1 cellular context compared by ENCODE assay signal in the genomic region with DNA sequence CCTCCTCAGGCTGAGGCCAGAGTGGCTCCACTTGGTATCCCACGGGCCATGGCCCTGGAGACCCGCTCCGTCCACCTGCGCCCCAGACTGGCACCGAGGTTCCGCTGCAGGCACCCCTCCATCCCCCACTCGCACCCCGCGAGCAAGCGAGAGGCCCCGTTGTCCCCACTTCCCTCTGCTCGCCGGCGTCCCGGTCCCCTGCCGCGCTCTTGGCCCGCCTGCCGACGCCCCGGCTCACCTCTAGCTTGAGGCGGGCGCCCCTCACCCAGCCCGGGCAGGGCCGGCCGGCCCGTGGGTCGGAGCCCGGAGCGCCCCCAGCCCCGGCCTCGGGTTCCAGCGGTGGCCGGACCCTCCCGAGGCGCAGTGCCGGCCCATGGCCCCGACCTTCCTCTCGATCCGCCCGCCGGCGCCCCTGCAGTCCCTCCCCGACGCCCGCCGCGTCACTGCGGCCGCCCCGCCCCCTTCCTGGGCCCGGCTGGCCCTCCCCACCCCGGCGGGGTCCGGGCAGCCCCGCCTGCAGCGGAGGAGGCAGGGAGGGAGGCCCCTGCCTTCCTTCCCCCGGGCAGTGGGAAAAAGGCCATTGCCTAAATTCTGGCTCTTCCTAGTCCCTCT.
A peak's percentile ranks its signal among the peaks of the same experiment; 100 is the strongest.
TF ChIP-seq lines count a peak whose summit lies in the region.

A gene (minus strand): TSS at position 414 of the 612 bp plus-strand sequence. CDS start 1,183 bp downstream, outside the sequence.

TF ChIP-seq in HepG2, 621 proteins besides CTCF, POLR2A, EP300 and RAD21 (continued from another document and continues in another):
- TF ChIP-seq FOSL2 (CRISPR knock-in tag; IDR thresholded peaks at IDR 0.05) (no peak), SALL2 (CRISPR knock-in tag; IDR thresholded peaks at IDR 0.05) (no peak), ZSCAN29 (CRISPR knock-in tag; conservative IDR thresholded peaks at IDR 0.05) (no peak), ZNF614 (CRISPR knock-in tag; IDR thresholded peaks at IDR 0.05; ENCODE audit: borderline replicate concordance) (no peak), SP1 (IDR thresholded peaks at IDR 0.05) (no peak), SP1 (CRISPR knock-in tag; IDR thresholded peaks at IDR 0.05) (peak; percentile 43; the same call in 1 of the 2 replicates), ZNF234 (CRISPR knock-in tag; conservative IDR thresholded peaks at IDR 0.05) (no peak), ZNF616 (CRISPR knock-in tag; IDR thresholded peaks at IDR 0.05; ENCODE audit: low read depth) (no peak), ZNF451 (CRISPR knock-in tag; IDR thresholded peaks at IDR 0.05) (0 out of 2 replicates have a peak, but pooled peaks have one; percentile 21), ZNF20 (CRISPR knock-in tag; IDR thresholded peaks at IDR 0.05) (no peak), IKZF1 (IDR thresholded peaks at IDR 0.05) (no peak), POLR2AphosphoS2 (IDR thresholded peaks at IDR 0.05; ENCODE audit: low read depth, low read length) (no peak), NFYB (CRISPR knock-in tag; IDR thresholded peaks at IDR 0.05) (no peak), TBL1XR1 (IDR thresholded peaks at IDR 0.05; ENCODE audit: borderline replicate concordance, low read length, partially characterized antibody) (no peak), ATF7-NPFF (CRISPR knock-in tag; IDR thresholded peaks at IDR 0.05; ENCODE audit: low read depth) (no peak), TBX2 (CRISPR knock-in tag; IDR thresholded peaks at IDR 0.05; ENCODE audit: borderline replicate concordance) (no peak), ZNF350 (CRISPR knock-in tag; IDR thresholded peaks at IDR 0.05; ENCODE audit: borderline replicate concordance, low read depth) (no peak), SIN3B (IDR thresholded peaks at IDR 0.05; ENCODE audit: low read length) (no peak)
- TF ChIP-seq, protein P1, sequence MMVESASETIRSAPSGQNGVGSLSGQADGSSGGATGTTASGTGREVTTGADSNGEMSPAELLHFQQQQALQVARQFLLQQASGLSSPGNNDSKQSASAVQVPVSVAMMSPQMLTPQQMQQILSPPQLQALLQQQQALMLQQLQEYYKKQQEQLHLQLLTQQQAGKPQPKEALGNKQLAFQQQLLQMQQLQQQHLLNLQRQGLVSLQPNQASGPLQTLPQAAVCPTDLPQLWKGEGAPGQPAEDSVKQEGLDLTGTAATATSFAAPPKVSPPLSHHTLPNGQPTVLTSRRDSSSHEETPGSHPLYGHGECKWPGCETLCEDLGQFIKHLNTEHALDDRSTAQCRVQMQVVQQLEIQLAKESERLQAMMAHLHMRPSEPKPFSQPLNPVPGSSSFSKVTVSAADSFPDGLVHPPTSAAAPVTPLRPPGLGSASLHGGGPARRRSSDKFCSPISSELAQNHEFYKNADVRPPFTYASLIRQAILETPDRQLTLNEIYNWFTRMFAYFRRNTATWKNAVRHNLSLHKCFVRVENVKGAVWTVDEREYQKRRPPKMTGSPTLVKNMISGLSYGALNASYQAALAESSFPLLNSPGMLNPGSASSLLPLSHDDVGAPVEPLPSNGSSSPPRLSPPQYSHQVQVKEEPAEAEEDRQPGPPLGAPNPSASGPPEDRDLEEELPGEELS (CRISPR knock-in tag; IDR thresholded peaks at IDR 0.05): no peak
- TF ChIP-seq, protein P2, sequence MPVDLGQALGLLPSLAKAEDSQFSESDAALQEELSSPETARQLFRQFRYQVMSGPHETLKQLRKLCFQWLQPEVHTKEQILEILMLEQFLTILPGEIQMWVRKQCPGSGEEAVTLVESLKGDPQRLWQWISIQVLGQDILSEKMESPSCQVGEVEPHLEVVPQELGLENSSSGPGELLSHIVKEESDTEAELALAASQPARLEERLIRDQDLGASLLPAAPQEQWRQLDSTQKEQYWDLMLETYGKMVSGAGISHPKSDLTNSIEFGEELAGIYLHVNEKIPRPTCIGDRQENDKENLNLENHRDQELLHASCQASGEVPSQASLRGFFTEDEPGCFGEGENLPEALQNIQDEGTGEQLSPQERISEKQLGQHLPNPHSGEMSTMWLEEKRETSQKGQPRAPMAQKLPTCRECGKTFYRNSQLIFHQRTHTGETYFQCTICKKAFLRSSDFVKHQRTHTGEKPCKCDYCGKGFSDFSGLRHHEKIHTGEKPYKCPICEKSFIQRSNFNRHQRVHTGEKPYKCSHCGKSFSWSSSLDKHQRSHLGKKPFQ (CRISPR knock-in tag; IDR thresholded peaks at IDR 0.05; ENCODE audit: insufficient replicate concordance): no peak
- TF ChIP-seq, protein P3, sequence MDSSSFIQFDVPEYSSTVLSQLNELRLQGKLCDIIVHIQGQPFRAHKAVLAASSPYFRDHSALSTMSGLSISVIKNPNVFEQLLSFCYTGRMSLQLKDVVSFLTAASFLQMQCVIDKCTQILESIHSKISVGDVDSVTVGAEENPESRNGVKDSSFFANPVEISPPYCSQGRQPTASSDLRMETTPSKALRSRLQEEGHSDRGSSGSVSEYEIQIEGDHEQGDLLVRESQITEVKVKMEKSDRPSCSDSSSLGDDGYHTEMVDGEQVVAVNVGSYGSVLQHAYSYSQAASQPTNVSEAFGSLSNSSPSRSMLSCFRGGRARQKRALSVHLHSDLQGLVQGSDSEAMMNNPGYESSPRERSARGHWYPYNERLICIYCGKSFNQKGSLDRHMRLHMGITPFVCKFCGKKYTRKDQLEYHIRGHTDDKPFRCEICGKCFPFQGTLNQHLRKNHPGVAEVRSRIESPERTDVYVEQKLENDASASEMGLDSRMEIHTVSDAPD (CRISPR knock-in tag; IDR thresholded peaks at IDR 0.05): no peak
- TF ChIP-seq, protein P4, sequence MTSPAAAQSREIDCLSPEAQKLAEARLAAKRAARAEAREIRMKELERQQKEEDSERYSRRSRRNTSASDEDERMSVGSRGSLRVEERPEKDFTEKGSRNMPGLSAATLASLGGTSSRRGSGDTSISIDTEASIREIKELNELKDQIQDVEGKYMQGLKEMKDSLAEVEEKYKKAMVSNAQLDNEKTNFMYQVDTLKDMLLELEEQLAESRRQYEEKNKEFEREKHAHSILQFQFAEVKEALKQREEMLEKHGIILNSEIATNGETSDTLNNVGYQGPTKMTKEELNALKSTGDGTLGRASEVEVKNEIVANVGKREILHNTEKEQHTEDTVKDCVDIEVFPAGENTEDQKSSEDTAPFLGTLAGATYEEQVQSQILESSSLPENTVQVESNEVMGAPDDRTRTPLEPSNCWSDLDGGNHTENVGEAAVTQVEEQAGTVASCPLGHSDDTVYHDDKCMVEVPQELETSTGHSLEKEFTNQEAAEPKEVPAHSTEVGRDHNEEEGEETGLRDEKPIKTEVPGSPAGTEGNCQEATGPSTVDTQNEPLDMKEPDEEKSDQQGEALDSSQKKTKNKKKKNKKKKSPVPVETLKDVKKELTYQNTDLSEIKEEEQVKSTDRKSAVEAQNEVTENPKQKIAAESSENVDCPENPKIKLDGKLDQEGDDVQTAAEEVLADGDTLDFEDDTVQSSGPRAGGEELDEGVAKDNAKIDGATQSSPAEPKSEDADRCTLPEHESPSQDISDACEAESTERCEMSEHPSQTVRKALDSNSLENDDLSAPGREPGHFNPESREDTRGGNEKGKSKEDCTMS (CRISPR knock-in tag; conservative IDR thresholded peaks at IDR 0.05): no peak
- TF ChIP-seq, protein P5, sequence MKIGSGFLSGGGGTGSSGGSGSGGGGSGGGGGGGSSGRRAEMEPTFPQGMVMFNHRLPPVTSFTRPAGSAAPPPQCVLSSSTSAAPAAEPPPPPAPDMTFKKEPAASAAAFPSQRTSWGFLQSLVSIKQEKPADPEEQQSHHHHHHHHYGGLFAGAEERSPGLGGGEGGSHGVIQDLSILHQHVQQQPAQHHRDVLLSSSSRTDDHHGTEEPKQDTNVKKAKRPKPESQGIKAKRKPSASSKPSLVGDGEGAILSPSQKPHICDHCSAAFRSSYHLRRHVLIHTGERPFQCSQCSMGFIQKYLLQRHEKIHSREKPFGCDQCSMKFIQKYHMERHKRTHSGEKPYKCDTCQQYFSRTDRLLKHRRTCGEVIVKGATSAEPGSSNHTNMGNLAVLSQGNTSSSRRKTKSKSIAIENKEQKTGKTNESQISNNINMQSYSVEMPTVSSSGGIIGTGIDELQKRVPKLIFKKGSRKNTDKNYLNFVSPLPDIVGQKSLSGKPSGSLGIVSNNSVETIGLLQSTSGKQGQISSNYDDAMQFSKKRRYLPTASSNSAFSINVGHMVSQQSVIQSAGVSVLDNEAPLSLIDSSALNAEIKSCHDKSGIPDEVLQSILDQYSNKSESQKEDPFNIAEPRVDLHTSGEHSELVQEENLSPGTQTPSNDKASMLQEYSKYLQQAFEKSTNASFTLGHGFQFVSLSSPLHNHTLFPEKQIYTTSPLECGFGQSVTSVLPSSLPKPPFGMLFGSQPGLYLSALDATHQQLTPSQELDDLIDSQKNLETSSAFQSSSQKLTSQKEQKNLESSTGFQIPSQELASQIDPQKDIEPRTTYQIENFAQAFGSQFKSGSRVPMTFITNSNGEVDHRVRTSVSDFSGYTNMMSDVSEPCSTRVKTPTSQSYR (CRISPR knock-in tag; IDR thresholded peaks at IDR 0.05; ENCODE audit: borderline replicate concordance): no peak
- TF ChIP-seq, protein P6, sequence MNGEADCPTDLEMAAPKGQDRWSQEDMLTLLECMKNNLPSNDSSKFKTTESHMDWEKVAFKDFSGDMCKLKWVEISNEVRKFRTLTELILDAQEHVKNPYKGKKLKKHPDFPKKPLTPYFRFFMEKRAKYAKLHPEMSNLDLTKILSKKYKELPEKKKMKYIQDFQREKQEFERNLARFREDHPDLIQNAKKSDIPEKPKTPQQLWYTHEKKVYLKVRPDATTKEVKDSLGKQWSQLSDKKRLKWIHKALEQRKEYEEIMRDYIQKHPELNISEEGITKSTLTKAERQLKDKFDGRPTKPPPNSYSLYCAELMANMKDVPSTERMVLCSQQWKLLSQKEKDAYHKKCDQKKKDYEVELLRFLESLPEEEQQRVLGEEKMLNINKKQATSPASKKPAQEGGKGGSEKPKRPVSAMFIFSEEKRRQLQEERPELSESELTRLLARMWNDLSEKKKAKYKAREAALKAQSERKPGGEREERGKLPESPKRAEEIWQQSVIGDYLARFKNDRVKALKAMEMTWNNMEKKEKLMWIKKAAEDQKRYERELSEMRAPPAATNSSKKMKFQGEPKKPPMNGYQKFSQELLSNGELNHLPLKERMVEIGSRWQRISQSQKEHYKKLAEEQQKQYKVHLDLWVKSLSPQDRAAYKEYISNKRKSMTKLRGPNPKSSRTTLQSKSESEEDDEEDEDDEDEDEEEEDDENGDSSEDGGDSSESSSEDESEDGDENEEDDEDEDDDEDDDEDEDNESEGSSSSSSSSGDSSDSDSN (CRISPR knock-in tag; IDR thresholded peaks at IDR 0.05): 0 out of 2 replicates have a peak, but pooled peaks have one; percentile 13
- TF ChIP-seq, protein P7, sequence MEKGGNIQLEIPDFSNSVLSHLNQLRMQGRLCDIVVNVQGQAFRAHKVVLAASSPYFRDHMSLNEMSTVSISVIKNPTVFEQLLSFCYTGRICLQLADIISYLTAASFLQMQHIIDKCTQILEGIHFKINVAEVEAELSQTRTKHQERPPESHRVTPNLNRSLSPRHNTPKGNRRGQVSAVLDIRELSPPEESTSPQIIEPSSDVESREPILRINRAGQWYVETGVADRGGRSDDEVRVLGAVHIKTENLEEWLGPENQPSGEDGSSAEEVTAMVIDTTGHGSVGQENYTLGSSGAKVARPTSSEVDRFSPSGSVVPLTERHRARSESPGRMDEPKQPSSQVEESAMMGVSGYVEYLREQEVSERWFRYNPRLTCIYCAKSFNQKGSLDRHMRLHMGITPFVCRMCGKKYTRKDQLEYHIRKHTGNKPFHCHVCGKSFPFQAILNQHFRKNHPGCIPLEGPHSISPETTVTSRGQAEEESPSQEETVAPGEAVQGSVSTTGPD (CRISPR knock-in tag; IDR thresholded peaks at IDR 0.05): no peak
- TF ChIP-seq, protein P8, sequence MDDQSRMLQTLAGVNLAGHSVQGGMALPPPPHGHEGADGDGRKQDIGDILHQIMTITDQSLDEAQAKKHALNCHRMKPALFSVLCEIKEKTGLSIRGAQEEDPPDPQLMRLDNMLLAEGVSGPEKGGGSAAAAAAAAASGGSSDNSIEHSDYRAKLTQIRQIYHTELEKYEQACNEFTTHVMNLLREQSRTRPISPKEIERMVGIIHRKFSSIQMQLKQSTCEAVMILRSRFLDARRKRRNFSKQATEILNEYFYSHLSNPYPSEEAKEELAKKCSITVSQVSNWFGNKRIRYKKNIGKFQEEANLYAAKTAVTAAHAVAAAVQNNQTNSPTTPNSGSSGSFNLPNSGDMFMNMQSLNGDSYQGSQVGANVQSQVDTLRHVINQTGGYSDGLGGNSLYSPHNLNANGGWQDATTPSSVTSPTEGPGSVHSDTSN (CRISPR knock-in tag; IDR thresholded peaks at IDR 0.05; ENCODE audit: borderline replicate concordance): no peak
- TF ChIP-seq, protein P9, sequence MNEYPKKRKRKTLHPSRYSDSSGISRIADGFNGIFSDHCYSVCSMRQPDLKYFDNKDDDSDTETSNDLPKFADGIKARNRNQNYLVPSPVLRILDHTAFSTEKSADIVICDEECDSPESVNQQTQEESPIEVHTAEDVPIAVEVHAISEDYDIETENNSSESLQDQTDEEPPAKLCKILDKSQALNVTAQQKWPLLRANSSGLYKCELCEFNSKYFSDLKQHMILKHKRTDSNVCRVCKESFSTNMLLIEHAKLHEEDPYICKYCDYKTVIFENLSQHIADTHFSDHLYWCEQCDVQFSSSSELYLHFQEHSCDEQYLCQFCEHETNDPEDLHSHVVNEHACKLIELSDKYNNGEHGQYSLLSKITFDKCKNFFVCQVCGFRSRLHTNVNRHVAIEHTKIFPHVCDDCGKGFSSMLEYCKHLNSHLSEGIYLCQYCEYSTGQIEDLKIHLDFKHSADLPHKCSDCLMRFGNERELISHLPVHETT (CRISPR knock-in tag; conservative IDR thresholded peaks at IDR 0.05): no peak
- TF ChIP-seq, protein P10, sequence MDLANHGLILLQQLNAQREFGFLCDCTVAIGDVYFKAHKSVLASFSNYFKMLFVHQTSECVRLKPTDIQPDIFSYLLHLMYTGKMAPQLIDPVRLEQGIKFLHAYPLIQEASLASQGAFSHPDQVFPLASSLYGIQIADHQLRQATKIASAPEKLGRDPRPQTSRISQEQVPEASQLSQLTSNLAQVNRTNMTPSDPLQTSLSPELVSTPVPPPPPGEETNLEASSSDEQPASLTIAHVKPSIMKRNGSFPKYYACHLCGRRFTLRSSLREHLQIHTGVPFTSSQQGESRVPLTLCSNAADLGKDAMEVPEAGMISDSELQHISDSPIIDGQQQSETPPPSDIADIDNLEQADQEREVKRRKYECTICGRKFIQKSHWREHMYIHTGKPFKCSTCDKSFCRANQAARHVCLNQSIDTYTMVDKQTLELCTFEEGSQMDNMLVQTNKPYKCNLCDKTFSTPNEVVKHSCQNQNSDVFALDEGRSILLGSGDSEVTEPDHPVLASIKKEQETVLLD (CRISPR knock-in tag; IDR thresholded peaks at IDR 0.05; ENCODE audit: low read depth): no peak
- TF ChIP-seq, protein P11, sequence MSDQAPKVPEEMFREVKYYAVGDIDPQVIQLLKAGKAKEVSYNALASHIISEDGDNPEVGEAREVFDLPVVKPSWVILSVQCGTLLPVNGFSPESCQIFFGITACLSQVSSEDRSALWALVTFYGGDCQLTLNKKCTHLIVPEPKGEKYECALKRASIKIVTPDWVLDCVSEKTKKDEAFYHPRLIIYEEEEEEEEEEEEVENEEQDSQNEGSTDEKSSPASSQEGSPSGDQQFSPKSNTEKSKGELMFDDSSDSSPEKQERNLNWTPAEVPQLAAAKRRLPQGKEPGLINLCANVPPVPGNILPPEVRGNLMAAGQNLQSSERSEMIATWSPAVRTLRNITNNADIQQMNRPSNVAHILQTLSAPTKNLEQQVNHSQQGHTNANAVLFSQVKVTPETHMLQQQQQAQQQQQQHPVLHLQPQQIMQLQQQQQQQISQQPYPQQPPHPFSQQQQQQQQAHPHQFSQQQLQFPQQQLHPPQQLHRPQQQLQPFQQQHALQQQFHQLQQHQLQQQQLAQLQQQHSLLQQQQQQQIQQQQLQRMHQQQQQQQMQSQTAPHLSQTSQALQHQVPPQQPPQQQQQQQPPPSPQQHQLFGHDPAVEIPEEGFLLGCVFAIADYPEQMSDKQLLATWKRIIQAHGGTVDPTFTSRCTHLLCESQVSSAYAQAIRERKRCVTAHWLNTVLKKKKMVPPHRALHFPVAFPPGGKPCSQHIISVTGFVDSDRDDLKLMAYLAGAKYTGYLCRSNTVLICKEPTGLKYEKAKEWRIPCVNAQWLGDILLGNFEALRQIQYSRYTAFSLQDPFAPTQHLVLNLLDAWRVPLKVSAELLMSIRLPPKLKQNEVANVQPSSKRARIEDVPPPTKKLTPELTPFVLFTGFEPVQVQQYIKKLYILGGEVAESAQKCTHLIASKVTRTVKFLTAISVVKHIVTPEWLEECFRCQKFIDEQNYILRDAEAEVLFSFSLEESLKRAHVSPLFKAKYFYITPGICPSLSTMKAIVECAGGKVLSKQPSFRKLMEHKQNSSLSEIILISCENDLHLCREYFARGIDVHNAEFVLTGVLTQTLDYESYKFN (CRISPR knock-in tag; conservative IDR thresholded peaks at IDR 0.05): no peak
